In genomic region chr2:204944927-204945326, GRCh38 we compare ENCODE assay signal across 15 cellular contexts.
DNase-seq lines count a peak whose midpoint lies in the region; ATAC-seq and TF ChIP-seq lines count a peak whose summit lies in the region.
"Had no signal": no experiment of that assay in that cellular context is flagged by ENCODE, and none has a peak within 500 bp of the region (broad histone marks: within the 10 kb centered on the region; RNA-seq: fewer than 3 reads in every experiment).

No MANE protein-coding gene starts in this region.

- no peaks in the 10 kb centered on the region for H3K4me1 ChIP-seq in right atrium auricular region
- peaks cover 41% of the 10 kb centered on the region for H3K4me1 ChIP-seq in Caco-2
- H3K4me1 ChIP-seq in hepatocyte (ENCODE audit: insufficient read depth), result peaks cover 6% of the 10 kb centered on the region
- H3K4me1 ChIP-seq: BLaER1 had no signal

- CTCF ChIA-PET in Caco-2 (lab: Charles Lee), result no interaction called here

- DNase-seq in Right ventricle myocardium inferior (ENCODE audit: missing footprints) (peak; percentile 4), right atrium auricular region (ENCODE audit: low spot score) (no peak), Caco-2 (no peak), hepatocyte (ENCODE audit: low spot score) (no peak), DMS114 treated with DMSO at 0.1 percent for 48 hours (lab: John Stamatoyannopoulos, UW; ENCODE audit: unreplicated experiment) (no peak), NCI-H2029 treated with DMSO at 0.1 percent for 48 hours (lab: John Stamatoyannopoulos, UW) (no peak)
- DNase-seq: AML-193; CD4-positive, CD25-positive, alpha-beta regulatory T cell; DMS153; DMS79 treated with DMSO at 0.1 percent for 48 hours; EL; GOT3; H9 had no signal

- POLR2A ChIA-PET in Caco-2 (lab: Charles Lee), result no interaction called here

- H3K9me2 ChIP-seq in hepatocyte (replicated peaks; ENCODE audit: insufficient read depth), result no peaks in the 10 kb centered on the region

- H3K9me3 ChIP-seq in right atrium auricular region (peaks cover 0 to 9% of the 10 kb centered on the region in 2 donors), Caco-2 (peaks cover 44% of the 10 kb centered on the region), hepatocyte (ENCODE audit: low read depth) (no peaks in the 10 kb centered on the region)

- no peaks in the 10 kb centered on the region for H3K36me3 ChIP-seq in right atrium auricular region
- no peaks in the 10 kb centered on the region for H3K36me3 ChIP-seq in Caco-2 (ENCODE audit: control insufficient read depth, insufficient read depth, low read length)
- H3K36me3 ChIP-seq in hepatocyte (replicated peaks; ENCODE audit: insufficient read depth, low read depth), result no peaks in the 10 kb centered on the region
- H3K36me3 ChIP-seq: BLaER1 had no signal

- peaks cover 48% of the 10 kb centered on the region for H3K9me3 Mint-ChIP-seq in Caco-2 (ENCODE audit: unreplicated experiment)

- no peaks in the 10 kb centered on the region for H4K20me1 ChIP-seq in hepatocyte (ENCODE audit: insufficient read depth, poor library complexity, severe bottlenecking)
- H4K20me1 ChIP-seq: BLaER1 had no signal

- no peak overlapping the region for H2AFZ ChIP-seq in hepatocyte

- no peaks in the 10 kb centered on the region for H3K27me3 Mint-ChIP-seq in Caco-2 (ENCODE audit: insufficient read depth, unreplicated experiment)
- H3K27me3 Mint-ChIP-seq: IgD-negative memory B cell had no signal

- no peak for ATAC-seq in Right ventricle myocardium inferior

- H3K27ac Mint-ChIP-seq in Caco-2 (ENCODE audit: unreplicated experiment), result peak overlapping the region; percentile 37
- H3K27ac Mint-ChIP-seq: CD4-positive, CD25-positive, alpha-beta regulatory T cell; H9; IgD-negative memory B cell had no signal

- H3K27ac ChIP-seq in right atrium auricular region (no peak overlapping the region), hepatocyte (peak overlapping the region; percentile 29)
- H3K27ac ChIP-seq: BLaER1 had no signal

- peaks cover 61% of the 10 kb centered on the region for H3K36me3 Mint-ChIP-seq in Caco-2 (ENCODE audit: insufficient read depth, unreplicated experiment)
- H3K36me3 Mint-ChIP-seq: IgD-negative memory B cell had no signal

- H3K27me3 ChIP-seq in right atrium auricular region, result no peaks in the 10 kb centered on the region
- H3K27me3 ChIP-seq in Caco-2 (replicated peaks; ENCODE audit: control insufficient read depth, insufficient read depth, low read length), result no peaks in the 10 kb centered on the region
- no peaks in the 10 kb centered on the region for H3K27me3 ChIP-seq in hepatocyte
- H3K27me3 ChIP-seq: BLaER1 had no signal

- BruUV-seq in Caco-2 (replicated peaks; lab: Mats Ljungman, UMichigan), result no TSS peak

- no peaks in the 10 kb centered on the region for H3K79me2 ChIP-seq in hepatocyte

- H3K4me3 ChIP-seq in right atrium auricular region (no peak overlapping the region), Caco-2 (ENCODE audit: low read depth, low read length) (no peak overlapping the region), hepatocyte (no peak overlapping the region)
- H3K4me3 ChIP-seq: BLaER1 had no signal

- intact Hi-C loops in Right ventricle myocardium inferior (cut with DNase I), result no loop called here
- intact Hi-C loops in Caco-2 (cut with micrococcal nuclease; ENCODE audit: unreplicated experiment), result loop anchor here (5.0 kb wide), 2 partner anchors 63 to 737 kb away; partner anchors contain the start of gene NRP2

- TF ChIP-seq CTCF in right atrium auricular region (IDR thresholded peaks at IDR 0.05) (no peak), Caco-2 (IDR thresholded peaks at IDR 0.05; ENCODE audit: insufficient read depth in 1 of 2, low read depth in 1 of 2, low read length in 1 of 2, severe bottlenecking in 1 of 2, unreplicated experiment in 1 of 2) (no peak), hepatocyte (IDR thresholded peaks at IDR 0.05; ENCODE audit: poor library complexity) (no peak)

- peak overlapping the region; percentile 51 for H3K4me2 ChIP-seq in hepatocyte
- H3K4me2 ChIP-seq: BLaER1 had no signal

- 83% methylated on average over 3 of the region's 3 CpGs for WGBS in hepatocyte (ENCODE audit: low lambda C conversion rate, missing lambda C conversion rate)

- peaks cover 49% of the 10 kb centered on the region for H3K4me1 Mint-ChIP-seq in Caco-2 (ENCODE audit: low read depth, unreplicated experiment)
- H3K4me1 Mint-ChIP-seq: H9 had no signal

- H3K4me3 Mint-ChIP-seq in Caco-2 (ENCODE audit: unreplicated experiment), result peak overlapping the region; percentile 2
- H3K4me3 Mint-ChIP-seq: CD4-positive, CD25-positive, alpha-beta regulatory T cell; H9; IgD-negative memory B cell had no signal
